ENCODE assay signal across 1 cellular context in genomic region chr5:170278611-170279500, GRCh38.
TF ChIP-seq lines count a peak whose summit lies in the region.

No MANE protein-coding gene starts in this region.

TF ChIP-seq in GM12878, 131 proteins besides CTCF, POLR2A, EP300 and RAD21 (continued from another document):
- TF ChIP-seq ATF2 (IDR thresholded peaks at IDR 0.05; ENCODE audit: low read length) (no peak), FOXM1 (IDR thresholded peaks at IDR 0.05; ENCODE audit: low read depth, low read length) (no peak), USF2 (IDR thresholded peaks at IDR 0.05; ENCODE audit: borderline replicate concordance, low read depth, low read length) (no peak), ZNF622 (IDR thresholded peaks at IDR 0.05) (no peak), MTA3 (IDR thresholded peaks at IDR 0.05; ENCODE audit: borderline replicate concordance, low read length) (no peak; the same call in 1 of the 2 replicates), RUNX3 (IDR thresholded peaks at IDR 0.05; ENCODE audit: low read length) (peak; percentile 98)
